Comparison of ENCODE assay signal across 9 cellular contexts in genomic region chr16:10876799-10877341, GRCh38. TPM values are rescaled to one million over a fixed set of nuclear protein-coding genes. Genes with fewer than 3 reads are reported as not detected.
DNase-seq lines count a peak whose midpoint lies in the region; ATAC-seq and TF ChIP-seq lines count a peak whose summit lies in the region.
"Had no signal": no experiment of that assay in that cellular context is flagged by ENCODE, and none has a peak within 500 bp of the region (broad histone marks: within the 10 kb centered on the region; RNA-seq: fewer than 3 reads in every experiment).

Gene CIITA (plus strand): TSS chr16:10877202. CDS start chr16:10877331, 129 bp downstream.

- H2AFZ ChIP-seq in SK-N-SH (ENCODE audit: low read depth), result no peak within 1 kb of the TSS

- intact Hi-C loops in CD8-positive, alpha-beta T cell (cut with DNase I, micrococcal nuclease), result loop anchor here in 1 of 2 experiments (10.0 kb wide), 1 partner anchor 112 kb away; no protein-coding TSS in a partner anchor
- intact Hi-C loops in left lung (cut with DNase I), result no loop called here

- H3K9me3 ChIP-seq in CD8-positive, alpha-beta T cell (ENCODE audit: low read length), result no peaks in the 10 kb centered on the region
- H3K9me3 ChIP-seq in SK-N-SH (no peaks in the 10 kb centered on the region), left lung (no peaks in the 10 kb centered on the region)
- H3K9me3 ChIP-seq: SJCRH30 had no signal

- H3K27me3 Mint-ChIP-seq in CD8-positive, alpha-beta T cell (ENCODE audit: low read depth), result peaks cover 40% of the 10 kb centered on the region

- in situ Hi-C loops in astrocyte of the spinal cord (cut with HindIII; ENCODE audit: low sequenced_read_pairs), result no loop called here

- POLR2A ChIA-PET in CD8-positive, alpha-beta T cell (lab: Charles Lee), result no interaction called here
- POLR2A ChIA-PET in SK-N-SH (lab: Yijun Ruan, JAX), result no interaction called here

- peak in 1 of 2 experiments; percentile 58; a peak in 1 of 4 replicates for TF ChIP-seq EP300 in SK-N-SH (IDR thresholded peaks at IDR 0.05; ENCODE audit: borderline replicate concordance in 1 of 2, low read depth in 1 of 2, low read length in 1 of 2)

- H3K9ac ChIP-seq in SK-N-SH, result no peak within 1 kb of the TSS

- H3F3A ChIP-seq in SK-N-SH (replicated peaks; ENCODE audit: insufficient read depth), result no peaks in the 10 kb centered on the region

- H3K4me3 Mint-ChIP-seq in CD8-positive, alpha-beta T cell, result peak within 1 kb of the TSS; percentile 90

- peaks cover 48% of the 10 kb centered on the region for H3K4me1 Mint-ChIP-seq in CD8-positive, alpha-beta T cell (ENCODE audit: low read depth)

- CTCF ChIA-PET in CD8-positive, alpha-beta T cell (lab: Charles Lee), result no interaction called here
- CTCF ChIA-PET in SK-N-SH (lab: Yijun Ruan, JAX), result no interaction called here

- H3K36me3 Mint-ChIP-seq in CD8-positive, alpha-beta T cell, result peaks cover 4% of the 10 kb centered on the region

- peak; percentile 24 to 73 (median 48) for DNase-seq in CD8-positive, alpha-beta T cell
- DNase-seq in SK-N-SH (no peak), astrocyte of the spinal cord (ENCODE audit: low read depth, low spot score) (peak; percentile 77), left lung (peak in 1 of 2 donors; percentile 91), stromal cell of bone marrow (ENCODE audit: low read depth) (peak; percentile 98), SK-N-DZ (ENCODE audit: low spot score) (no peak)

- no peaks in the 10 kb centered on the region for H3K79me2 ChIP-seq in SK-N-SH (ENCODE audit: insufficient read depth)

- no peak within 1 kb of the TSS for H3K4me3 ChIP-seq in CD8-positive, alpha-beta T cell (ENCODE audit: low read depth, low read length)
- H3K4me3 ChIP-seq in SK-N-SH (ENCODE audit: low read depth in 2 of 2, low read length in 1 of 2) (no peak within 1 kb of the TSS), astrocyte of the spinal cord (ENCODE audit: low read depth, low read length) (no peak within 1 kb of the TSS), left lung (peak within 1 kb of the TSS; percentile 9 to 76)
- H3K4me3 ChIP-seq: SJCRH30 had no signal

- H3K9me2 ChIP-seq in SK-N-SH, result no peaks in the 10 kb centered on the region

- peak; percentile 76 for ATAC-seq in CD8-positive, alpha-beta T cell
- ATAC-seq in GM19328 (IDR thresholded peaks at IDR 0.05; ENCODE audit: unreplicated experiment) (peak; percentile 61), HG03280 (IDR thresholded peaks at IDR 0.05; ENCODE audit: unreplicated experiment) (peak; percentile 53), left lung (peak; percentile 24)

- H3K27me3 ChIP-seq in CD8-positive, alpha-beta T cell (ENCODE audit: insufficient read depth, low read length), result peaks cover 4% of the 10 kb centered on the region
- H3K27me3 ChIP-seq in SK-N-SH (ENCODE audit: insufficient read depth) (peaks cover 27% of the 10 kb centered on the region), left lung (peaks cover 0 to 21% of the 10 kb centered on the region in 2 donors)
- H3K27me3 ChIP-seq: SJCRH30 had no signal

- no peak for TF ChIP-seq CTCF in CD8-positive, alpha-beta T cell (IDR thresholded peaks at IDR 0.05)
- TF ChIP-seq CTCF in SK-N-SH (IDR thresholded peaks at IDR 0.05) (no peak), astrocyte of the spinal cord (IDR thresholded peaks at IDR 0.05; ENCODE audit: low read depth, low read length) (no peak), left lung (IDR thresholded peaks at IDR 0.05) (no peak)

- WGBS in SK-N-SH (ENCODE audit: low lambda C conversion rate), result 19% methylated on average over 8 of the region's 9 CpGs

- no peaks in the 10 kb centered on the region for H4K20me1 ChIP-seq in SK-N-SH (ENCODE audit: insufficient read depth)

- peak within 1 kb of the TSS; percentile 34 for H3K27ac ChIP-seq in CD8-positive, alpha-beta T cell (ENCODE audit: low read depth, low read length)
- no peak within 1 kb of the TSS for H3K27ac ChIP-seq in SK-N-SH (ENCODE audit: low read depth in 2 of 2, low read length in 1 of 2)
- peak within 1 kb of the TSS; percentile 14 to 48 for H3K27ac ChIP-seq in left lung
- H3K27ac ChIP-seq: SJCRH30 had no signal

- no peaks in the 10 kb centered on the region for H3K9me3 Mint-ChIP-seq in CD8-positive, alpha-beta T cell

- peak within 1 kb of the TSS; percentile 68 for H3K27ac Mint-ChIP-seq in CD8-positive, alpha-beta T cell

- H3K4me2 ChIP-seq in SK-N-SH, result 0 out of 2 replicates have a peak within 1 kb of the TSS, but pooled peaks have one; percentile 3

- peaks cover 35% of the 10 kb centered on the region for H3K4me1 ChIP-seq in CD8-positive, alpha-beta T cell (ENCODE audit: insufficient read depth, low read length)
- H3K4me1 ChIP-seq in SK-N-SH (ENCODE audit: control insufficient read depth in 1 of 2, insufficient read depth in 2 of 2, low read depth in 1 of 2, low read length in 1 of 2) (peaks cover 0 to 6% of the 10 kb centered on the region in 2 experiments; a peak in 2 of 4 replicates), left lung (peaks cover 6 to 68% of the 10 kb centered on the region in 2 donors)
- H3K4me1 ChIP-seq: SJCRH30 had no signal

- no peaks in the 10 kb centered on the region for H3K36me3 ChIP-seq in CD8-positive, alpha-beta T cell (ENCODE audit: insufficient read depth, low read length)
- H3K36me3 ChIP-seq in SK-N-SH (replicated peaks in 1 of 2; ENCODE audit: control insufficient read depth in 1 of 2, insufficient read depth in 2 of 2, low read length in 1 of 2) (no peaks in the 10 kb centered on the region), left lung (no peaks in the 10 kb centered on the region)
- H3K36me3 ChIP-seq: SJCRH30 had no signal

- TF ChIP-seq RAD21 in SK-N-SH (IDR thresholded peaks at IDR 0.05; ENCODE audit: low read length), result no peak

TF ChIP-seq in SK-N-SH, 30 proteins besides CTCF, POLR2A, EP300 and RAD21:
- TF ChIP-seq EZH2phosphoT487 (IDR thresholded peaks at IDR 0.05; ENCODE audit: borderline replicate concordance, low read depth), result no peak
- peak; percentile 44 for TF ChIP-seq MAX (IDR thresholded peaks at IDR 0.05; ENCODE audit: low read depth)
- TF ChIP-seq FOSL2 (IDR thresholded peaks at IDR 0.05; ENCODE audit: borderline replicate concordance, low read depth), result peak; percentile 56; the same call in 1 of the 2 replicates
- no peak for TF ChIP-seq FOXJ3 (CRISPR knock-in tag; IDR thresholded peaks at IDR 0.05)
- TF ChIP-seq RXRA (IDR thresholded peaks at IDR 0.05; ENCODE audit: borderline replicate concordance, low read depth), result no peak; the same call in 1 of the 2 replicates
- TF ChIP-seq PBX3 (IDR thresholded peaks at IDR 0.05), result no peak
- peak; percentile 86 for TF ChIP-seq NFIC (IDR thresholded peaks at IDR 0.05; ENCODE audit: borderline replicate concordance)
- peak; percentile 45 for TF ChIP-seq TCF12 (IDR thresholded peaks at IDR 0.05)
- TF ChIP-seq IRF3 (IDR thresholded peaks at IDR 0.05; ENCODE audit: low read depth, low read length), result no peak; the same call in 1 of the 2 replicates
- no peak for TF ChIP-seq MEF2A (IDR thresholded peaks at IDR 0.05; ENCODE audit: borderline replicate concordance, low read depth)
- 0 out of 2 replicates have a peak, but pooled peaks have one; percentile 33 for TF ChIP-seq TEAD4 (IDR thresholded peaks at IDR 0.05; ENCODE audit: borderline replicate concordance, insufficient read depth)
- TF ChIP-seq ZBTB33 (IDR thresholded peaks at IDR 0.05; ENCODE audit: borderline replicate concordance, low read depth), result 0 out of 2 replicates have a peak, but pooled peaks have one; percentile 12
- no peak for TF ChIP-seq YY1 (IDR thresholded peaks at IDR 0.05; ENCODE audit: low read depth)

RNA-seq across cellular contexts. Expression of gene CIITA, which starts in this region (rescaled TPM):
- 1 to 10 TPM; 4.0 to 5.8 TPM for total RNA-seq in CD8-positive, alpha-beta T cell
- 0.15 and 0.23 TPM in 2 replicates for polyA plus RNA-seq in SK-N-SH (2012; rRNA removed)
- polyA plus RNA-seq in SK-N-SH (2012; cell fraction: cytosol; rRNA removed), result 0.09 and 0.19 TPM in 2 replicates
- polyA plus RNA-seq in SK-N-SH (2012; cell fraction: nucleus; rRNA removed), result 0.68 and 1.0 TPM in 2 replicates
- total RNA-seq in left lung, result 10 to 100 TPM; 38.1 to 49.0 TPM
- 0.46 TPM in 1 of 2 replicates, not detected in the other for polyA plus RNA-seq in SK-N-DZ (2014; cell fraction: cytosol; rRNA removed)
- 0.24 and 0.27 TPM in 2 replicates for polyA plus RNA-seq in SK-N-DZ (2014; cell fraction: nucleus; rRNA removed)

Comparison
In these comparisons a context has a peak if more than half of its experiments do, and no peak if none do; other contexts are left out.
1. RNA of gene CIITA (total RNA-seq): 38.1 to 49.0 TPM in left lung; 4.0 to 5.8 TPM in CD8-positive, alpha-beta T cell; every median in the first group is over 4 times any median in the second.
2. ATAC-seq: peak in every context shown above with its lines; median percentile 76 in CD8-positive, alpha-beta T cell; 61 in GM19328; 53 in HG03280; 24 in left lung.
3. DNase-seq: peak in CD8-positive, alpha-beta T cell (7 of 7), astrocyte of the spinal cord (single experiment) and stromal cell of bone marrow (single experiment); none in SK-N-SH (single experiment) and SK-N-DZ (single experiment).
4. H3K27ac ChIP-seq: peak in CD8-positive, alpha-beta T cell (single experiment) and left lung (2 of 2); none in SK-N-SH (0 of 2).
5. H3K4me3 ChIP-seq: peak in left lung (2 of 2); none in CD8-positive, alpha-beta T cell (single experiment), SK-N-SH (0 of 2) and astrocyte of the spinal cord (single experiment).